In genomic region chr7:100563809-100564400, GRCh38 we compare ENCODE assay signal across 9 cellular contexts. TPM values are rescaled to one million over a fixed set of nuclear protein-coding genes. Genes with fewer than 3 reads are reported as not detected.
DNase-seq lines count a peak whose midpoint lies in the region; ATAC-seq and TF ChIP-seq lines count a peak whose summit lies in the region.
"Had no signal": no experiment of that assay in that cellular context is flagged by ENCODE, and none has a peak within 500 bp of the region (broad histone marks: within the 10 kb centered on the region; RNA-seq: fewer than 3 reads in every experiment).

No MANE protein-coding gene starts in this region.

- H3K27ac Mint-ChIP-seq in activated naive CD4-positive, alpha-beta T cell treated with anti-CD3 and anti-CD28 coated beads for 36 hours, result no peak overlapping the region
- no peak overlapping the region for H3K27ac Mint-ChIP-seq in glutamatergic neuron (ENCODE audit: unreplicated experiment)
- H3K27ac Mint-ChIP-seq in progenitor cell of endocrine pancreas, result no peak overlapping the region

- DNase-seq in DMS53 treated with DMSO at 0.1 percent for 48 hours (lab: John Stamatoyannopoulos, UW; ENCODE audit: unreplicated experiment) (peak; percentile 48), HT-29 (ENCODE audit: low spot score) (peak; percentile 82), SK-N-DZ (ENCODE audit: low spot score) (peak; percentile 62), glutamatergic neuron (peak; percentile 95), progenitor cell of endocrine pancreas (ENCODE audit: low spot score, unreplicated experiment) (peak; percentile 65), NCI-H1436 treated with DMSO at 0.1 percent for 48 hours (lab: John Stamatoyannopoulos, UW) (no peak)
- peak; percentile 90 for DNase-seq in activated naive CD4-positive, alpha-beta T cell treated with anti-CD3 and anti-CD28 coated beads for 36 hours

- no peaks in the 10 kb centered on the region for H3K27me3 Mint-ChIP-seq in activated naive CD4-positive, alpha-beta T cell treated with anti-CD3 and anti-CD28 coated beads for 36 hours (ENCODE audit: low read depth)
- H3K27me3 Mint-ChIP-seq in glutamatergic neuron (ENCODE audit: unreplicated experiment) (peaks cover 6% of the 10 kb centered on the region), progenitor cell of endocrine pancreas (no peaks in the 10 kb centered on the region)
- H3K27me3 Mint-ChIP-seq: activated naive CD8-positive, alpha-beta T cell had no signal

- ATAC-seq in HG02884 (IDR thresholded peaks at IDR 0.05; ENCODE audit: unreplicated experiment), result no peak

- intact Hi-C loops in activated naive CD4-positive, alpha-beta T cell treated with anti-CD3 and anti-CD28 coated beads for 36 hours (cut with micrococcal nuclease), result loop anchor here (1.0 kb wide), 4 partner anchors 24 to 288 kb away; partner anchors contain the start of gene SLC12A9

- CTCF ChIA-PET in activated naive CD4-positive, alpha-beta T cell treated with anti-CD3 and anti-CD28 coated beads for 36 hours (lab: Charles Lee), result interaction anchor here (0.5 to 3.6 kb wide), 34 partner anchors 8 to 195 kb away, joined by 3 to 20 read pairs (median 4); partner anchors contain the start of genes FBXO24, LRCH4 and POP7

- peaks cover 15% of the 10 kb centered on the region for H3K4me1 Mint-ChIP-seq in activated naive CD4-positive, alpha-beta T cell treated with anti-CD3 and anti-CD28 coated beads for 36 hours (ENCODE audit: low read depth)
- H3K4me1 Mint-ChIP-seq in glutamatergic neuron (ENCODE audit: low read depth, unreplicated experiment), result peaks cover 2% of the 10 kb centered on the region
- peaks cover 14% of the 10 kb centered on the region for H3K4me1 Mint-ChIP-seq in progenitor cell of endocrine pancreas (ENCODE audit: low read depth)

- TF ChIP-seq CTCF in glutamatergic neuron (IDR thresholded peaks at IDR 0.05; ENCODE audit: partially characterized antibody, unreplicated experiment) (peak; percentile 98), progenitor cell of endocrine pancreas (IDR thresholded peaks at IDR 0.05; ENCODE audit: unreplicated experiment) (peak; percentile 93)

- no peaks in the 10 kb centered on the region for H3K9me3 Mint-ChIP-seq in activated naive CD4-positive, alpha-beta T cell treated with anti-CD3 and anti-CD28 coated beads for 36 hours
- H3K9me3 Mint-ChIP-seq in glutamatergic neuron (ENCODE audit: unreplicated experiment) (peaks cover 2% of the 10 kb centered on the region), progenitor cell of endocrine pancreas (ENCODE audit: low read depth) (no peaks in the 10 kb centered on the region)

- peaks cover 16% of the 10 kb centered on the region for H3K36me3 Mint-ChIP-seq in activated naive CD4-positive, alpha-beta T cell treated with anti-CD3 and anti-CD28 coated beads for 36 hours (ENCODE audit: low read depth)
- H3K36me3 Mint-ChIP-seq in glutamatergic neuron (ENCODE audit: unreplicated experiment) (no peaks in the 10 kb centered on the region), progenitor cell of endocrine pancreas (ENCODE audit: insufficient read depth) (peaks cover 5% of the 10 kb centered on the region)
- H3K36me3 Mint-ChIP-seq: activated naive CD8-positive, alpha-beta T cell had no signal

- H3K4me3 Mint-ChIP-seq in activated naive CD4-positive, alpha-beta T cell treated with anti-CD3 and anti-CD28 coated beads for 36 hours, result no peak overlapping the region
- H3K4me3 Mint-ChIP-seq in glutamatergic neuron (ENCODE audit: unreplicated experiment) (no peak overlapping the region), progenitor cell of endocrine pancreas (ENCODE audit: low read depth) (no peak overlapping the region)
- H3K4me3 Mint-ChIP-seq: activated naive CD8-positive, alpha-beta T cell had no signal

RNA-seq across cellular contexts. Expression of gene SAP25, which starts 9.8 kb away (rescaled TPM):
- 0.63 and 1.5 TPM in 2 replicates for total RNA-seq in HT-29 (2014; rRNA removed; shearing (Covaris generic))
- not detected in 2 replicates for polyA plus RNA-seq in SK-N-DZ (2014; cell fraction: cytosol; rRNA removed)
- polyA plus RNA-seq in SK-N-DZ (2014; cell fraction: nucleus; rRNA removed), result 2.6 and 6.2 TPM in 2 replicates
- total RNA-seq in activated naive CD4-positive, alpha-beta T cell treated with anti-CD3 and anti-CD28 coated beads for 36 hours, result 10 to 100 TPM; 13.7 to 15.7 TPM
- 8.0 TPM for total RNA-seq in glutamatergic neuron (ENCODE audit: unreplicated experiment)
- 7.7 and 8.1 TPM in 2 replicates for total RNA-seq in progenitor cell of endocrine pancreas

RNA-seq across cellular contexts. Expression of gene LRCH4, which starts 22.0 kb away (rescaled TPM):
- 58.1 and 72.9 TPM in 2 replicates for total RNA-seq in HT-29 (2014; rRNA removed; shearing (Covaris generic))
- polyA plus RNA-seq in SK-N-DZ (2014; cell fraction: cytosol; rRNA removed), result 8.1 and 16.8 TPM in 2 replicates
- polyA plus RNA-seq in SK-N-DZ (2014; cell fraction: nucleus; rRNA removed), result 91.4 and 122 TPM in 2 replicates
- 10 to 100 TPM; 78.0 to 81.2 TPM for total RNA-seq in activated naive CD4-positive, alpha-beta T cell treated with anti-CD3 and anti-CD28 coated beads for 36 hours
- total RNA-seq in glutamatergic neuron (ENCODE audit: unreplicated experiment) (166 TPM), progenitor cell of endocrine pancreas (76.6 and 82.7 TPM in 2 replicates)

RNA-seq across cellular contexts. Expression of gene FBXO24, which starts 22.2 kb away (rescaled TPM):
- total RNA-seq in HT-29 (2014; rRNA removed; shearing (Covaris generic)), result 0.29 and 0.36 TPM in 2 replicates
- polyA plus RNA-seq in SK-N-DZ (2014; cell fraction: cytosol; rRNA removed), result 0.50 and 1.3 TPM in 2 replicates
- 0.87 and 0.98 TPM in 2 replicates for polyA plus RNA-seq in SK-N-DZ (2014; cell fraction: nucleus; rRNA removed)
- 1 to 10 TPM; 1.5 to 2.6 TPM for total RNA-seq in activated naive CD4-positive, alpha-beta T cell treated with anti-CD3 and anti-CD28 coated beads for 36 hours
- total RNA-seq in glutamatergic neuron (ENCODE audit: unreplicated experiment) (0.49 TPM), progenitor cell of endocrine pancreas (0.41 and 1.2 TPM in 2 replicates)

RNA-seq across cellular contexts. Expression of gene AGFG2, which starts 24.9 kb away (rescaled TPM):
- total RNA-seq in HT-29 (2014; rRNA removed; shearing (Covaris generic)), result 29.8 and 30.4 TPM in 2 replicates
- 8.0 and 8.1 TPM in 2 replicates for polyA plus RNA-seq in SK-N-DZ (2014; cell fraction: cytosol; rRNA removed)
- polyA plus RNA-seq in SK-N-DZ (2014; cell fraction: nucleus; rRNA removed), result 10.2 and 15.8 TPM in 2 replicates
- total RNA-seq in activated naive CD4-positive, alpha-beta T cell treated with anti-CD3 and anti-CD28 coated beads for 36 hours, result 10 to 100 TPM; 23.4 to 23.9 TPM
- total RNA-seq in glutamatergic neuron (ENCODE audit: unreplicated experiment) (5.7 TPM), progenitor cell of endocrine pancreas (9.8 and 10.3 TPM in 2 replicates)

RNA-seq across cellular contexts. Expression of gene PCOLCE, which starts 38.3 kb away (rescaled TPM):
- 4.7 and 5.2 TPM in 2 replicates for total RNA-seq in HT-29 (2014; rRNA removed; shearing (Covaris generic))
- polyA plus RNA-seq in SK-N-DZ (2014; cell fraction: cytosol; rRNA removed), result 148 and 210 TPM in 2 replicates
- polyA plus RNA-seq in SK-N-DZ (2014; cell fraction: nucleus; rRNA removed), result 689 and 724 TPM in 2 replicates
- total RNA-seq in activated naive CD4-positive, alpha-beta T cell treated with anti-CD3 and anti-CD28 coated beads for 36 hours, result 1 to 10 TPM; 5.8 to 6.8 TPM
- total RNA-seq in glutamatergic neuron (ENCODE audit: unreplicated experiment), result 33.9 TPM
- 16.1 and 20.3 TPM in 2 replicates for total RNA-seq in progenitor cell of endocrine pancreas
